1 cellular context compared by ENCODE assay signal in the genomic region with DNA sequence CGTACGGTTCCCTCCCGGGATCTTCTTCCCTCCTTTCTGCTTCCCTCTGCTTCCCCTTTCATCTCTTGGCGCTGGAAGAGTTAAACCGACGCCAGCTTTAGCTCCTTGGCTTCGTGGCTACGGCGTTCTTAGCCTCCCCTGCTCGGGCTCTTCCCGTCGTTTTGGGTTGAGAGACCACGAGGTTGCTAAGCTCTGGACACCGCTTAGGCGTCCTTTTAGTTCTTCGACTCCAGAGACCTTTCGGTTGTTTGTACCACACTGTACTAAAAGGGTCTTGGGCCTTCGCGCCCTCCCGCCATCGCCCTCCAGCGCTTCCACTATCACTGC.
A peak's percentile ranks its signal among the peaks of the same experiment; 100 is the strongest.
TF ChIP-seq lines count a peak whose summit lies in the region.

No MANE protein-coding gene starts in this region.

TF ChIP-seq in HepG2, 621 proteins besides CTCF, POLR2A, EP300 and RAD21 (continued from another document and continues in another):
- TF ChIP-seq, protein P1, sequence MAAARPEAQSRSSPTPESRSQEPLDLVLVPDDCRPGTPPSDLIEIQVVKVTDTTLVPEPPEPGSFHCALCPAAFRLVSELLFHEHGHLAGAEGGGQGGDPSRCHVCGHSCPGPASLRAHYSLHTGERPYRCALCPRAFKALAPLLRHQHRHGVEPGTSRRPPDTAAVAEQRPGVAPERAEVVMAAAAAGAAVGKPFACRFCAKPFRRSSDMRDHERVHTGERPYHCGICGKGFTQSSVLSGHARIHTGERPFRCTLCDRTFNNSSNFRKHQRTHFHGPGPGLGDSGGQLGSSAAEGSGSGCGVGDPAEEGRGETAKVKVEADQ (CRISPR knock-in tag; IDR thresholded peaks at IDR 0.05; ENCODE audit: borderline replicate concordance), result peak; percentile 9; the same call in 1 of the 2 replicates
- TF ChIP-seq ZNF143 (CRISPR knock-in tag; IDR thresholded peaks at IDR 0.05), result no peak; the same call in 1 of the 2 replicates
- no peak for TF ChIP-seq ZNF10 (CRISPR knock-in tag; IDR thresholded peaks at IDR 0.05; ENCODE audit: borderline replicate concordance, low read depth)
- TF ChIP-seq ZNF547 (CRISPR knock-in tag; IDR thresholded peaks at IDR 0.05), result no peak
- no peak for TF ChIP-seq TOPORS (CRISPR knock-in tag; IDR thresholded peaks at IDR 0.05)
- no peak for TF ChIP-seq ZNF879 (CRISPR knock-in tag; IDR thresholded peaks at IDR 0.05)
- no peak for TF ChIP-seq TAF15 (IDR thresholded peaks at IDR 0.05; ENCODE audit: low read depth, low read length, poor library complexity, severe bottlenecking)
- 0 out of 2 replicates have a peak, but pooled peaks have one; percentile 2 for TF ChIP-seq ZFP90 (CRISPR knock-in tag; IDR thresholded peaks at IDR 0.05; ENCODE audit: borderline replicate concordance)
- no peak for TF ChIP-seq ZNF761 (CRISPR knock-in tag; conservative IDR thresholded peaks at IDR 0.05)
- no peak for TF ChIP-seq MZF1 (CRISPR knock-in tag; IDR thresholded peaks at IDR 0.05; ENCODE audit: borderline replicate concordance)
- TF ChIP-seq RNF219 (CRISPR knock-in tag; IDR thresholded peaks at IDR 0.05), result no peak
- no peak for TF ChIP-seq ZNF121 (CRISPR knock-in tag; IDR thresholded peaks at IDR 0.05)
- TF ChIP-seq, protein P2, sequence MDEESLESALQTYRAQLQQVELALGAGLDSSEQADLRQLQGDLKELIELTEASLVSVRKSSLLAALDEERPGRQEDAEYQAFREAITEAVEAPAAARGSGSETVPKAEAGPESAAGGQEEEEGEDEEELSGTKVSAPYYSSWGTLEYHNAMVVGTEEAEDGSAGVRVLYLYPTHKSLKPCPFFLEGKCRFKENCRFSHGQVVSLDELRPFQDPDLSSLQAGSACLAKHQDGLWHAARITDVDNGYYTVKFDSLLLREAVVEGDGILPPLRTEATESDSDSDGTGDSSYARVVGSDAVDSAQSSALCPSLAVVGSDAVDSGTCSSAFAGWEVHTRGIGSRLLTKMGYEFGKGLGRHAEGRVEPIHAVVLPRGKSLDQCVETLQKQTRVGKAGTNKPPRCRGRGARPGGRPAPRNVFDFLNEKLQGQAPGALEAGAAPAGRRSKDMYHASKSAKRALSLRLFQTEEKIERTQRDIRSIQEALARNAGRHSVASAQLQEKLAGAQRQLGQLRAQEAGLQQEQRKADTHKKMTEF (CRISPR knock-in tag; IDR thresholded peaks at IDR 0.05), result no peak
- TF ChIP-seq ZNF280B (CRISPR knock-in tag; IDR thresholded peaks at IDR 0.05; ENCODE audit: borderline replicate concordance), result no peak
- no peak for TF ChIP-seq EED (CRISPR knock-in tag; IDR thresholded peaks at IDR 0.05)
- no peak for TF ChIP-seq NFYB (CRISPR knock-in tag; IDR thresholded peaks at IDR 0.05)
- TF ChIP-seq FOXJ3 (CRISPR knock-in tag; IDR thresholded peaks at IDR 0.05; ENCODE audit: borderline replicate concordance), result no peak
- TF ChIP-seq UBTF (CRISPR knock-in tag; IDR thresholded peaks at IDR 0.05), result no peak; the same call in 1 of the 2 replicates
- no peak for TF ChIP-seq ATF6 (CRISPR knock-in tag; conservative IDR thresholded peaks at IDR 0.05)
- TF ChIP-seq, protein P3, sequence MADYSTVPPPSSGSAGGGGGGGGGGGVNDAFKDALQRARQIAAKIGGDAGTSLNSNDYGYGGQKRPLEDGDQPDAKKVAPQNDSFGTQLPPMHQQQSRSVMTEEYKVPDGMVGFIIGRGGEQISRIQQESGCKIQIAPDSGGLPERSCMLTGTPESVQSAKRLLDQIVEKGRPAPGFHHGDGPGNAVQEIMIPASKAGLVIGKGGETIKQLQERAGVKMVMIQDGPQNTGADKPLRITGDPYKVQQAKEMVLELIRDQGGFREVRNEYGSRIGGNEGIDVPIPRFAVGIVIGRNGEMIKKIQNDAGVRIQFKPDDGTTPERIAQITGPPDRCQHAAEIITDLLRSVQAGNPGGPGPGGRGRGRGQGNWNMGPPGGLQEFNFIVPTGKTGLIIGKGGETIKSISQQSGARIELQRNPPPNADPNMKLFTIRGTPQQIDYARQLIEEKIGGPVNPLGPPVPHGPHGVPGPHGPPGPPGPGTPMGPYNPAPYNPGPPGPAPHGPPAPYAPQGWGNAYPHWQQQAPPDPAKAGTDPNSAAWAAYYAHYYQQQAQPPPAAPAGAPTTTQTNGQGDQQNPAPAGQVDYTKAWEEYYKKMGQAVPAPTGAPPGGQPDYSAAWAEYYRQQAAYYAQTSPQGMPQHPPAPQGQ (CRISPR knock-in tag; IDR thresholded peaks at IDR 0.05; ENCODE audit: borderline replicate concordance), result no peak
- 0 out of 2 replicates have a peak, but pooled peaks have one; percentile 3 for TF ChIP-seq IRF2 (CRISPR knock-in tag; IDR thresholded peaks at IDR 0.05)
- no peak for TF ChIP-seq ZNF296 (CRISPR knock-in tag; conservative IDR thresholded peaks at IDR 0.05)
- TF ChIP-seq RAD51 (IDR thresholded peaks at IDR 0.05; ENCODE audit: borderline replicate concordance), result no peak
- TF ChIP-seq SRF (IDR thresholded peaks at IDR 0.05; ENCODE audit: low read depth, low read length), result no peak
- no peak for TF ChIP-seq SP5 (CRISPR knock-in tag; IDR thresholded peaks at IDR 0.05; ENCODE audit: borderline replicate concordance, low read depth)
- TF ChIP-seq KAT2B (IDR thresholded peaks at IDR 0.05; ENCODE audit: borderline replicate concordance, low read depth, low read length), result no peak
- no peak for TF ChIP-seq SYNCRIP (IDR thresholded peaks at IDR 0.05; ENCODE audit: insufficient read depth, low read depth, low read length)
- TF ChIP-seq, protein P4, sequence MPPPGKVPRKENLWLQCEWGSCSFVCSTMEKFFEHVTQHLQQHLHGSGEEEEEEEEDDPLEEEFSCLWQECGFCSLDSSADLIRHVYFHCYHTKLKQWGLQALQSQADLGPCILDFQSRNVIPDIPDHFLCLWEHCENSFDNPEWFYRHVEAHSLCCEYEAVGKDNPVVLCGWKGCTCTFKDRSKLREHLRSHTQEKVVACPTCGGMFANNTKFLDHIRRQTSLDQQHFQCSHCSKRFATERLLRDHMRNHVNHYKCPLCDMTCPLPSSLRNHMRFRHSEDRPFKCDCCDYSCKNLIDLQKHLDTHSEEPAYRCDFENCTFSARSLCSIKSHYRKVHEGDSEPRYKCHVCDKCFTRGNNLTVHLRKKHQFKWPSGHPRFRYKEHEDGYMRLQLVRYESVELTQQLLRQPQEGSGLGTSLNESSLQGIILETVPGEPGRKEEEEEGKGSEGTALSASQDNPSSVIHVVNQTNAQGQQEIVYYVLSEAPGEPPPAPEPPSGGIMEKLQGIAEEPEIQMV (CRISPR knock-in tag; IDR thresholded peaks at IDR 0.05; ENCODE audit: low read depth), result no peak
- 0 out of 2 replicates have a peak, but pooled peaks have one; percentile 21 for TF ChIP-seq ZNF414 (CRISPR knock-in tag; IDR thresholded peaks at IDR 0.05)
- TF ChIP-seq SMAD9 (CRISPR knock-in tag; IDR thresholded peaks at IDR 0.05), result 0 out of 2 replicates have a peak, but pooled peaks have one; percentile 0
- no peak for TF ChIP-seq KDM5B (CRISPR knock-in tag; IDR thresholded peaks at IDR 0.05; ENCODE audit: borderline replicate concordance)
- TF ChIP-seq SAP130 (CRISPR knock-in tag; IDR thresholded peaks at IDR 0.05; ENCODE audit: low read depth), result no peak
- TF ChIP-seq, protein P5, sequence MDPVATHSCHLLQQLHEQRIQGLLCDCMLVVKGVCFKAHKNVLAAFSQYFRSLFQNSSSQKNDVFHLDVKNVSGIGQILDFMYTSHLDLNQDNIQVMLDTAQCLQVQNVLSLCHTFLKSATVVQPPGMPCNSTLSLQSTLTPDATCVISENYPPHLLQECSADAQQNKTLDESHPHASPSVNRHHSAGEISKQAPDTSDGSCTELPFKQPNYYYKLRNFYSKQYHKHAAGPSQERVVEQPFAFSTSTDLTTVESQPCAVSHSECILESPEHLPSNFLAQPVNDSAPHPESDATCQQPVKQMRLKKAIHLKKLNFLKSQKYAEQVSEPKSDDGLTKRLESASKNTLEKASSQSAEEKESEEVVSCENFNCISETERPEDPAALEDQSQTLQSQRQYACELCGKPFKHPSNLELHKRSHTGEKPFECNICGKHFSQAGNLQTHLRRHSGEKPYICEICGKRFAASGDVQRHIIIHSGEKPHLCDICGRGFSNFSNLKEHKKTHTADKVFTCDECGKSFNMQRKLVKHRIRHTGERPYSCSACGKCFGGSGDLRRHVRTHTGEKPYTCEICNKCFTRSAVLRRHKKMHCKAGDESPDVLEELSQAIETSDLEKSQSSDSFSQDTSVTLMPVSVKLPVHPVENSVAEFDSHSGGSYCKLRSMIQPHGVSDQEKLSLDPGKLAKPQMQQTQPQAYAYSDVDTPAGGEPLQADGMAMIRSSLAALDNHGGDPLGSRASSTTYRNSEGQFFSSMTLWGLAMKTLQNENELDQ (CRISPR knock-in tag; IDR thresholded peaks at IDR 0.05; ENCODE audit: borderline replicate concordance), result no peak
- no peak for TF ChIP-seq ZNF749 (CRISPR knock-in tag; IDR thresholded peaks at IDR 0.05; ENCODE audit: borderline replicate concordance)
- no peak for TF ChIP-seq HMGA1 (CRISPR knock-in tag; conservative IDR thresholded peaks at IDR 0.05)
- TF ChIP-seq SNAPC2 (CRISPR knock-in tag; IDR thresholded peaks at IDR 0.05), result no peak
- no peak for TF ChIP-seq SIN3B (IDR thresholded peaks at IDR 0.05; ENCODE audit: low read length)
- TF ChIP-seq KLF6 (CRISPR knock-in tag; IDR thresholded peaks at IDR 0.05), result 0 out of 2 replicates have a peak, but pooled peaks have one; percentile 2
- no peak for TF ChIP-seq ZNF276 (CRISPR knock-in tag; IDR thresholded peaks at IDR 0.05; ENCODE audit: low read depth)
- 0 out of 2 replicates have a peak, but pooled peaks have one; percentile 17 for TF ChIP-seq NKX3-1 (CRISPR knock-in tag; IDR thresholded peaks at IDR 0.05)
